ENCODE assay signal across 10 cellular contexts in the genomic region with DNA sequence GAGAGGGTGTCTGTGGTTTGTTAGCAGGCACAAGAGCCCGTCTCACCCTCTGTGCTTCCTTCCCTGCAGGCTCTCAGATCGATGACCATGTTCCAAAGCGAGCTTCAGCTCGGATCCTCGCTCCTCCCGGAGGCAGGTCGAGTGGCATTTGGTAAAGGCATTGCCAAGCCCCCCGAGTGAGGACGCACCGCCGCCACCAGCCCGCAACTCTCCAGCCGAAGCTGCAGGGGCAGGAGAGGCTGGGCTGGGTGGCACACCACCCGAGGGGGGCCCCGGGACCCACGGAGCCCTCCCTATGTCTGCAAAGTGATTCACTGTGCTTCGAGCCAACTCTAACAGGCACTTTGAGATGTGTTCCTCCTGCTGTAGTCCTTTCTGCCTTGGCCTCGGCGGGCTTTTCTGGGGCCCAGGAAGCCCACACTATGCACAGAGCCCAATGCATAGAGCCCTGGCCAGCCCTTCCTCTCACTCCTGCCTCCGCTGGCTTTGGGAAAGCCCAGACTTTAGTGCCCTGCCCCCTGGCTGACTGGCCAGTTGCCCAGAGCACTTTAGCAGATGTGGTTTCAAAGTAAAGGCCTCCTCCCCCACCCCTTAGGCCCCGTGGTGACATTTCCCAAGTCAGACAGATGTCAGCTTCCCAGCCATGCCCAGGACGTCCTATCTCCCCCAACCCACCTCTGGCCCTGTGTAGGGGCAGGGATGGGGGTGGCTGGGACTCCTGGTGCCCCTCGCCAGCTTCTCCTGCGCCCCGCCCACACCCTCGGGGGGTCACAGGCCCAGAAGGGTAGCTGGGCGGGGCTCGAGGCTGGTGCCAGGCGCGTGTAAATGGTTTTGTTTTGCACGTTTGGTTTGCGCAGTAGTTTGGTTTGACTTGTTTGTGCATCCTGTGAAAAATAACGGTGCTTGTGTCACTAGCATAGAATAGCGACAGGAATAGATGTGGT. TPM values are rescaled to one million over a fixed set of nuclear protein-coding genes. Genes with fewer than 3 reads are reported as not detected.
DNase-seq lines count a peak whose midpoint lies in the region; ATAC-seq and TF ChIP-seq lines count a peak whose summit lies in the region.
"Had no signal": no experiment of that assay in that cellular context is flagged by ENCODE, and none has a peak within 500 bp of the region (broad histone marks: within the 10 kb centered on the region; RNA-seq: fewer than 3 reads in every experiment).

No MANE protein-coding gene starts in this region.

- H2AFZ ChIP-seq in PC-9, result no peak overlapping the region

- H3K4me3 ChIP-seq in PC-9 (no peak overlapping the region), fibroblast of pulmonary artery (replicated peaks; ENCODE audit: low read depth, low read length) (no peak overlapping the region), retinal pigment epithelial cell (ENCODE audit: low read length) (no peak overlapping the region)

- no peaks in the 10 kb centered on the region for H4K20me1 ChIP-seq in PC-9 (ENCODE audit: insufficient read depth)

- CTCF ChIA-PET in PC-9 (lab: Charles Lee), result interaction anchor here (0.7 kb wide), 1 partner anchor 69 kb away, joined by 3 read pairs; no protein-coding TSS in a partner anchor

- H3K27ac ChIP-seq in PC-9, result no peak overlapping the region
- H3K27ac ChIP-seq: epithelial cell of prostate had no signal

- no peaks in the 10 kb centered on the region for H3K36me3 ChIP-seq in PC-9 (ENCODE audit: low read depth)

- H3K4me1 ChIP-seq in PC-9 (replicated peaks; ENCODE audit: insufficient read depth), result no peaks in the 10 kb centered on the region

- DNase-seq in GM03348 (ENCODE audit: low spot score) (peak; percentile 52), PC-9 (peak in 1 of 2 experiments; percentile 56), fibroblast of pulmonary artery (ENCODE audit: low read depth) (peak; percentile 60), retinal pigment epithelial cell (ENCODE audit: low read depth) (no peak), DMS153 (lab: John Stamatoyannopoulos, UW) (no peak)
- no peak for DNase-seq in stimulated activated CD4-positive, alpha-beta T cell treated with anti-CD3 and anti-CD28 coated beads, Interleukin-2, amount 100 ng/mL, for 24 hours

- peaks cover 26% of the 10 kb centered on the region for H3K27me3 ChIP-seq in PC-9 (ENCODE audit: insufficient read depth, low read depth)

- ATAC-seq in GM18907 (IDR thresholded peaks at IDR 0.05; ENCODE audit: unreplicated experiment) (no peak), HG02852 (IDR thresholded peaks at IDR 0.05; ENCODE audit: unreplicated experiment) (no peak)
- ATAC-seq: activated T-helper 17 cell treated with anti-CD3 and anti-CD28 coated beads, Interleukin-2, amount 50 U/mL, for 72 hours had no signal

- intact Hi-C loops in PC-9 (cut with micrococcal nuclease; ENCODE audit: unreplicated experiment), result no loop called here

- no peaks in the 10 kb centered on the region for H3K9me3 ChIP-seq in PC-9 (ENCODE audit: insufficient read depth, low read depth)

- TF ChIP-seq CTCF in PC-9 (conservative IDR thresholded peaks at IDR 0.05) (no peak), fibroblast of pulmonary artery (IDR thresholded peaks at IDR 0.05; ENCODE audit: low read length, missing control alignments) (no peak), retinal pigment epithelial cell (conservative IDR thresholded peaks at IDR 0.05; ENCODE audit: low read depth, low read length) (peak; percentile 10)

- BruUV-seq in PC-9 (replicated peaks; lab: Mats Ljungman, UMichigan), result no TSS peak

- H3K79me2 ChIP-seq in PC-9 (ENCODE audit: low read depth), result no peaks in the 10 kb centered on the region

- peak overlapping the region; percentile 10; the same call in 1 of the 2 replicates for H3K4me2 ChIP-seq in PC-9

- POLR2A ChIA-PET in PC-9 (lab: Charles Lee; ENCODE audit: unreplicated experiment), result no interaction called here

- no peaks in the 10 kb centered on the region for H3K9me2 ChIP-seq in PC-9 (ENCODE audit: insufficient read depth)

- 0 out of 2 replicates have a peak, but pooled peaks cover 5% of the 10 kb centered on the region for H3F3A ChIP-seq in PC-9 (ENCODE audit: insufficient read depth, low read depth)

RNA-seq across cellular contexts. Expression of gene MAPRE3, which starts 23.3 kb away (rescaled TPM):
- total RNA-seq in PC-9 (2021), result 17.1 and 25.2 TPM in 2 replicates

Comparison
In these comparisons a context has a peak if more than half of its experiments do, and no peak if none do; other contexts are left out.
1. DNase-seq: peak in GM03348 (single experiment) and fibroblast of pulmonary artery (single experiment); none in retinal pigment epithelial cell (single experiment), stimulated activated CD4-positive, alpha-beta T cell treated with anti-CD3 and anti-CD28 coated beads, Interleukin-2, amount 100 ng/mL, for 24 hours (0 of 2) and DMS153 (single experiment).